Comparison of ENCODE assay signal across 8 cellular contexts in the genomic region with DNA sequence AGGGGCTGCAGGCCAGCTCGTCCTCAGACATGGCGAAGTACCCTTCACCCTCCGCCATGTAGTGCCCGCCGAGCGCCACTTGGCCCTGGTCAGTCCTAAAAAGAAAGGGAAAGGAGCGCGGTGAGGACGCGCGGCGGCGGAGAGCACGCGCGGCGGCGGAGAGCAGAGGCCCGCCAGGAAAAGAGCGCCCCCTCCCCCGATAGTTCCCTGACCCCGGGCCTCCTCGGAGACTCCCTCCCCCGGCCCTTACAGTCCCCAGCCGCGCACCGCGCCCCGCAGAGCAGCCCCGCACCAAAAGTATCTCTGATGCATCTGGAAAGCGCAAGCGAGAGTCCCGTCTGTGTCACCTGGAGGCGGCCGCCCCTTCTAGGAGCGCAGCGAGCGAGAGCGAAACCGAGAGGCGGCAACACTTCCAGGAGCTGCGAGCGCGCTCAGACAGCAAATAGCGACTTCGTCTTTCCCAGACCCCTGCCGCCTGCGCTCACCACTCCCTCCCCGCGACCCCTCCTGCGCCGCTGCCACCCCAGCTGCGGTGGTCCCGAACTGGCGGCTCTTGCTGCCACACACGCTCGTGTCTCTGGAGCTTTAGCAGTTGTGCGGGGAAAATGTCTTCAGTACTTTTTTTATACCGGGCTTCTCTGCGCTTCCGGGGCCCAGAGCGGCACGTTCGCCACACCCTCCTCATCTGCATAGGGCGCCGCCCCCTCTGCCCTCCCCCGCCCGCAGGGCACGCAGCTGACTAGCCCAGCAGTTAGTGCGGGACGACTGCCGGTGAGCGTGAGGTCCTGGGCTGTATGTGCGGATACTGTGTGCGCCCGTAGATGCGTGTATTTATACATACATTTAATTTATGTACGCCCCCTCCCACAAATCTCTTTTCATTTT.
DNase-seq lines count a peak whose midpoint lies in the region; ATAC-seq and TF ChIP-seq lines count a peak whose summit lies in the region.

A gene (minus strand): TSS at position 598 of the 885 bp plus-strand sequence. CDS start 540 bp downstream, at position 58.

- no peaks in the 10 kb centered on the region for H3K9me3 Mint-ChIP-seq in nephron

- peaks cover 15% of the 10 kb centered on the region for H3K4me1 Mint-ChIP-seq in nephron

- H3K4me3 Mint-ChIP-seq in nephron: peak within 1 kb of the TSS; percentile 88 to 98 (median 91)

- peaks cover 57% of the 10 kb centered on the region for H3K27me3 Mint-ChIP-seq in nephron (ENCODE audit: low read depth)

- peak within 1 kb of the TSS; percentile 91 to 97 (median 93) for H3K27ac Mint-ChIP-seq in nephron

- H3K36me3 Mint-ChIP-seq in nephron (ENCODE audit: low read depth): no peaks in the 10 kb centered on the region

- no peak for TF ChIP-seq CTCF in nephron (IDR thresholded peaks at IDR 0.05; ENCODE audit: unreplicated experiment in 3 of 3)

- peak; percentile 78 for ATAC-seq in GM21528 (IDR thresholded peaks at IDR 0.05; ENCODE audit: low FRiP score, unreplicated experiment)

- DNase-seq in DMS153 treated with DMSO at 0.1 percent for 48 hours (lab: John Stamatoyannopoulos, UW; ENCODE audit: unreplicated experiment) (peak; percentile 96), HuH-7.5 (ENCODE audit: low spot score) (peak; percentile 87), RPMI8226 (peak; percentile 65), fibroblast of peridontal ligament (ENCODE audit: extremely low read depth) (peak; percentile 88)
- DNase-seq in activated T-helper 9 cell treated with anti-CD3 and anti-CD28 coated beads, Interleukin-2, amount 50 U/mL, for 16 hours (ENCODE audit: low read depth): peak; percentile 69
- peak; percentile 71 for DNase-seq in stimulated activated naive CD4-positive, alpha-beta T cell treated with Interleukin-2 at 50 U/mL for 16 hours (lab: John Stamatoyannopoulos, UW)

Comparison
In these comparisons a context has a peak if more than half of its experiments do, and no peak if none do; other contexts are left out.
1. Peak in every context shown above with its lines: DNase-seq and ATAC-seq.